19 cellular contexts compared by ENCODE assay signal in genomic region chrX:124860736-124861135, GRCh38.
"Had no signal": no experiment of that assay in that cellular context is flagged by ENCODE, and none has a peak within 500 bp of the region (broad histone marks: within the 10 kb centered on the region; RNA-seq: fewer than 3 reads in every experiment).

No MANE protein-coding gene starts in this region.

- ATAC-seq: left colon; left ventricle myocardium superior; naive thymus-derived CD4-positive, alpha-beta T cell; sciatic nerve; stimulated activated memory B cell treated with anti-CD40 and anti-IgM and Interleukin-4, amounts not matched to agents 10 μg/mL and 1 μg/mL and 100 μg/mL, for 72 hours; stimulated activated naive CD8-positive, alpha-beta T cell treated with anti-CD3 and anti-CD28 coated beads, Interleukin-15, amount 100 ng/mL, for 72 hours; upper lobe of right lung had no signal

- DNase-seq: cortex of kidney; dorsolateral prefrontal cortex; effector CD8-positive, alpha-beta T cell; esophagus squamous epithelium; foreskin fibroblast; left colon; left ventricle myocardium superior; mesendoderm; naive thymus-derived CD4-positive, alpha-beta T cell; nephron progenitor cell; spleen; stimulated activated CD4-positive, alpha-beta T cell treated with anti-CD3 and anti-CD28 coated beads, Interleukin-15, amount 100 ng/mL, for 24 hours; stimulated activated CD4-positive, alpha-beta T cell treated with anti-CD3 and anti-CD28 coated beads, Interleukin-1b, Interleukin-23, amount 100 ng/mL, for 48 hours; stimulated activated CD4-positive, alpha-beta T cell treated with anti-CD3 and anti-CD28 coated beads, Interleukin-4, amount 100 ng/mL, for 24 hours; stimulated activated naive CD8-positive, alpha-beta T cell treated with anti-CD3 and anti-CD28 coated beads, Interleukin-15, amount 100 ng/mL, for 72 hours; testis; upper lobe of right lung had no signal
